ENCODE assay signal across 14 cellular contexts in the genomic region with DNA sequence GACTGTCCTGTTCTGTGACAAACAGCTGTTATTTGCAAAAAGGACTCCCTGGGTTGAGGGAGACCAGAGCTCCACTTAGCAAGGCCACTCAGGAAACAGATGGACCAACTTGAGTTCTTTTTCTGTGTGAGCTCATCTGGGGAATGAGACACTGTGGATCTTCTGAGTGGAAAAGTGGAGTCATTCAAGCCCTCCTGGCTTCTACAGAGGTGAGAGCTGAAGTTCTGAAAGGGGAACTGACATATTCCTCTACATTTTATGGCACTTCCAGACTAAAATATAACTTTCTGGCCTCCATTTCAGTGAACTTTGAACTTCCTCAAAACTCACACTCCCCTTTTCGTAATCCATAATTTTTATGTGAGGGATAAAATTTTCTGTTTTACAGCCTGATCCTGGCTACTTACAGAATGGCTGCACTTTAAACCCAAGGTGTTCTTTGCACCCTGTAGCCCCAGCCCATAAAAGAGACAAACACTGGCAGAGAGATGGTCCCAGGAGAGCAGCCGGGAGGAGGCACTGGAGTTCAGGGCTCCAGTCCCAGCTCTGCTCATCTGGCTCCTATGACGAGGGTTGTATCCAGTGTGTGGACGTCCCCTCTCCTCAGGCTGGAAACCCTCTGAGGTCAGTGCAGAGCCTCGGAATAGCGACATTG. TPM values are rescaled to one million over a fixed set of nuclear protein-coding genes. Genes with fewer than 3 reads are reported as not detected.
A peak's percentile ranks its signal among the peaks of the same experiment; 100 is the strongest.
DNase-seq lines count a peak whose midpoint lies in the region; ATAC-seq and TF ChIP-seq lines count a peak whose summit lies in the region.
"Had no signal": no experiment of that assay in that cellular context is flagged by ENCODE, and none has a peak within 500 bp of the region (broad histone marks: within the 10 kb centered on the region; RNA-seq: fewer than 3 reads in every experiment).

No MANE protein-coding gene starts in this region.

- H3K27ac ChIP-seq in SK-N-SH (ENCODE audit: low read depth in 2 of 2, low read length in 1 of 2) (no peak overlapping the region), cingulate gyrus (ENCODE audit: low read depth, low read length) (peak overlapping the region; percentile 51), tibial nerve (peak overlapping the region in 3 of 4 donors; percentile 5 to 68 (median 60))

- H3K4me1 ChIP-seq in SK-N-SH (ENCODE audit: control insufficient read depth in 1 of 2, insufficient read depth in 2 of 2, low read depth in 1 of 2, low read length in 1 of 2) = peaks cover 0 to 19% of the 10 kb centered on the region in 2 experiments; a peak in 2 of 4 replicates
- H3K4me1 ChIP-seq in tibial nerve = peaks cover 0 to 43% (median 21%) of the 10 kb centered on the region in 4 donors

- POLR2A ChIA-PET in SK-N-SH (lab: Yijun Ruan, JAX) = no interaction called here

- WGBS in SK-N-SH (ENCODE audit: low lambda C conversion rate) = 84% methylated on average over 6 of the region's 6 CpGs
- 69 to 77% methylated on average over 6 of the region's 6 CpGs for WGBS in tibial nerve, 2 donors

- H3K4me3 ChIP-seq in SK-N-SH (ENCODE audit: low read depth in 2 of 2, low read length in 1 of 2) = no peak overlapping the region
- no peak overlapping the region for H3K4me3 ChIP-seq in tibial nerve

- H3K9ac ChIP-seq in SK-N-SH = no peak overlapping the region

- no peaks in the 10 kb centered on the region for H3K36me3 Mint-ChIP-seq in mesothelial cell of epicardium
- peaks cover 6% of the 10 kb centered on the region for H3K36me3 Mint-ChIP-seq in effector memory CD8-positive, alpha-beta T cell (ENCODE audit: insufficient read depth)

- no peaks in the 10 kb centered on the region for H3K9me3 Mint-ChIP-seq in mesothelial cell of epicardium
- H3K9me3 Mint-ChIP-seq in effector memory CD8-positive, alpha-beta T cell = no peaks in the 10 kb centered on the region
- H3K9me3 Mint-ChIP-seq: stimulated activated naive CD8-positive, alpha-beta T cell treated with anti-CD3 and anti-CD28 coated beads, Interleukin-15, Interleukin-2, amounts not matched to agents 100 ng/mL and 50 ng/mL, for 24 hours had no signal

- TF ChIP-seq RAD21 in SK-N-SH (IDR thresholded peaks at IDR 0.05; ENCODE audit: low read length) = no peak

- peaks cover 18% of the 10 kb centered on the region for H3K4me1 Mint-ChIP-seq in mesothelial cell of epicardium
- no peaks in the 10 kb centered on the region for H3K4me1 Mint-ChIP-seq in effector memory CD8-positive, alpha-beta T cell (ENCODE audit: low read depth in 2 of 2)

- H3K27ac Mint-ChIP-seq in mesothelial cell of epicardium = peak overlapping the region; percentile 24
- H3K27ac Mint-ChIP-seq in effector memory CD8-positive, alpha-beta T cell = no peak overlapping the region
- H3K27ac Mint-ChIP-seq: stimulated activated naive CD8-positive, alpha-beta T cell treated with anti-CD3 and anti-CD28 coated beads, Interleukin-15, Interleukin-2, amounts not matched to agents 100 ng/mL and 50 ng/mL, for 24 hours had no signal

- H3K9me3 ChIP-seq in SK-N-SH = no peaks in the 10 kb centered on the region
- no peaks in the 10 kb centered on the region for H3K9me3 ChIP-seq in tibial nerve

- no peak for TF ChIP-seq CTCF in SK-N-SH (IDR thresholded peaks at IDR 0.05)
- TF ChIP-seq CTCF in mesothelial cell of epicardium (IDR thresholded peaks at IDR 0.05; ENCODE audit: unreplicated experiment) = no peak
- no peak for TF ChIP-seq CTCF in tibial nerve (IDR thresholded peaks at IDR 0.05)

- no peak overlapping the region for H3K4me2 ChIP-seq in SK-N-SH

- DNase-seq in SK-N-SH (no peak), mesothelial cell of epicardium (ENCODE audit: low spot score in 2 of 2, unreplicated experiment in 2 of 2) (no peak), tibial nerve (ENCODE audit: low spot score in 2 of 2) (no peak)
- DNase-seq in effector memory CD8-positive, alpha-beta T cell = no peak
- DNase-seq: amniotic stem cell; stimulated activated CD4-positive, alpha-beta T cell treated with anti-CD3 and anti-CD28 coated beads, Interleukin-1b, Interleukin-23, amount 100 ng/mL, for 48 hours had no signal

- CTCF ChIA-PET in SK-N-SH (lab: Yijun Ruan, JAX) = interaction anchor here (1.1 to 3.6 kb wide), 5 partner anchors 18 to 104 kb away, joined by 3 to 19 read pairs (median 5); no protein-coding TSS in a partner anchor

- H2AFZ ChIP-seq in SK-N-SH (ENCODE audit: low read depth) = peak overlapping the region; percentile 52

- H3K36me3 ChIP-seq in SK-N-SH (replicated peaks in 1 of 2; ENCODE audit: control insufficient read depth in 1 of 2, insufficient read depth in 2 of 2, low read length in 1 of 2) = no peaks in the 10 kb centered on the region
- no peaks in the 10 kb centered on the region for H3K36me3 ChIP-seq in tibial nerve

- no peak overlapping the region for H3K4me3 Mint-ChIP-seq in mesothelial cell of epicardium
- no peak overlapping the region for H3K4me3 Mint-ChIP-seq in effector memory CD8-positive, alpha-beta T cell
- H3K4me3 Mint-ChIP-seq: stimulated activated naive CD8-positive, alpha-beta T cell treated with anti-CD3 and anti-CD28 coated beads, Interleukin-15, Interleukin-2, amounts not matched to agents 100 ng/mL and 50 ng/mL, for 24 hours had no signal

- H3K27me3 ChIP-seq in SK-N-SH (ENCODE audit: insufficient read depth) = no peaks in the 10 kb centered on the region
- no peaks in the 10 kb centered on the region for H3K27me3 ChIP-seq in tibial nerve

- no peak for ATAC-seq in SK-N-SH treated with all-trans-retinoic acid at 6 μM for 48 hours
- no peak for ATAC-seq in HG03521 (IDR thresholded peaks at IDR 0.05; ENCODE audit: unreplicated experiment)
- no peak for ATAC-seq in effector memory CD8-positive, alpha-beta T cell (replicated peaks)
- ATAC-seq in HG02973 (IDR thresholded peaks at IDR 0.05; ENCODE audit: unreplicated experiment) = no peak
- ATAC-seq: Panc1 had no signal

- TF ChIP-seq POLR2A in tibial nerve (IDR thresholded peaks at IDR 0.05) = no peak

- H3K79me2 ChIP-seq in SK-N-SH (ENCODE audit: insufficient read depth) = no peaks in the 10 kb centered on the region

- H3K9me2 ChIP-seq in SK-N-SH = no peaks in the 10 kb centered on the region

- no peaks in the 10 kb centered on the region for H4K20me1 ChIP-seq in SK-N-SH (ENCODE audit: insufficient read depth)

- no peaks in the 10 kb centered on the region for H3K27me3 Mint-ChIP-seq in mesothelial cell of epicardium (ENCODE audit: low read depth)
- H3K27me3 Mint-ChIP-seq in effector memory CD8-positive, alpha-beta T cell = peaks cover 15 to 20% of the 10 kb centered on the region in 2 donors
- H3K27me3 Mint-ChIP-seq: stimulated activated naive CD8-positive, alpha-beta T cell treated with anti-CD3 and anti-CD28 coated beads, Interleukin-15, Interleukin-2, amounts not matched to agents 100 ng/mL and 50 ng/mL, for 24 hours had no signal

- TF ChIP-seq EP300 in SK-N-SH (IDR thresholded peaks at IDR 0.05; ENCODE audit: borderline replicate concordance in 1 of 2, low read depth in 1 of 2, low read length in 1 of 2) = no peak
- no peak for TF ChIP-seq EP300 in tibial nerve (IDR thresholded peaks at IDR 0.05)

- H3F3A ChIP-seq in SK-N-SH (replicated peaks; ENCODE audit: insufficient read depth) = peaks cover 40% of the 10 kb centered on the region

TF ChIP-seq in SK-N-SH treated with all-trans-retinoic acid at 6 μM for 48 hours, 23 proteins besides CTCF, POLR2A, EP300 and RAD21 (continues in another document):
- TF ChIP-seq, protein P1, sequence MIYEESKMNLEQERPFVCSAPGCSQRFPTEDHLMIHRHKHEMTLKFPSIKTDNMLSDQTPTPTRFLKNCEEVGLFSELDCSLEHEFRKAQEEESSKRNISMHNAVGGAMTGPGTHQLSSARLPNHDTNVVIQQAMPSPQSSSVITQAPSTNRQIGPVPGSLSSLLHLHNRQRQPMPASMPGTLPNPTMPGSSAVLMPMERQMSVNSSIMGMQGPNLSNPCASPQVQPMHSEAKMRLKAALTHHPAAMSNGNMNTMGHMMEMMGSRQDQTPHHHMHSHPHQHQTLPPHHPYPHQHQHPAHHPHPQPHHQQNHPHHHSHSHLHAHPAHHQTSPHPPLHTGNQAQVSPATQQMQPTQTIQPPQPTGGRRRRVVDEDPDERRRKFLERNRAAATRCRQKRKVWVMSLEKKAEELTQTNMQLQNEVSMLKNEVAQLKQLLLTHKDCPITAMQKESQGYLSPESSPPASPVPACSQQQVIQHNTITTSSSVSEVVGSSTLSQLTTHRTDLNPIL (CRISPR knock-in tag; IDR thresholded peaks at IDR 0.05; ENCODE audit: low read depth) = no peak
- TF ChIP-seq PPARA (CRISPR knock-in tag; IDR thresholded peaks at IDR 0.05; ENCODE audit: borderline replicate concordance) = no peak
- no peak for TF ChIP-seq ZFP30 (CRISPR knock-in tag; IDR thresholded peaks at IDR 0.05)
- TF ChIP-seq SNAI2 (CRISPR knock-in tag; IDR thresholded peaks at IDR 0.05) = no peak
- no peak for TF ChIP-seq ARNTL (CRISPR knock-in tag; IDR thresholded peaks at IDR 0.05; ENCODE audit: borderline replicate concordance, low read depth)
- no peak for TF ChIP-seq TCF4 (CRISPR knock-in tag; IDR thresholded peaks at IDR 0.05; ENCODE audit: borderline replicate concordance)
- TF ChIP-seq TOX (CRISPR knock-in tag; IDR thresholded peaks at IDR 0.05; ENCODE audit: borderline replicate concordance) = no peak
- TF ChIP-seq ZC3H10 (CRISPR knock-in tag; IDR thresholded peaks at IDR 0.05) = no peak

RNA-seq across cellular contexts. Expression of a gene that starts 10.8 kb away (rescaled TPM):
- polyA plus RNA-seq in SK-N-SH (2012; rRNA removed) = 0.11 and 0.13 TPM in 2 replicates
- 0.04 and 0.07 TPM in 2 replicates for polyA plus RNA-seq in SK-N-SH (2012; cell fraction: cytosol; rRNA removed)
- 0.23 and 0.24 TPM in 2 replicates for polyA plus RNA-seq in SK-N-SH (2012; cell fraction: nucleus; rRNA removed)
- total RNA-seq in mesothelial cell of epicardium = 0.14 to 0.47 TPM (median 0.27 TPM) in 3 replicates
- total RNA-seq in tibial nerve = 10 to 100 TPM in 1 of 4 donors, 1 to 10 TPM in 3; 5.1 to 12.2 (median 7.7) TPM

RNA-seq across cellular contexts. Expression of a gene that starts 14.1 kb away (rescaled TPM):
- 2.0 and 3.0 TPM in 2 replicates for polyA plus RNA-seq in SK-N-SH (2012; rRNA removed)
- polyA plus RNA-seq in SK-N-SH (2012; cell fraction: cytosol; rRNA removed) = 1.9 and 2.0 TPM in 2 replicates
- polyA plus RNA-seq in SK-N-SH (2012; cell fraction: nucleus; rRNA removed) = 1.5 and 2.7 TPM in 2 replicates
- total RNA-seq in mesothelial cell of epicardium = 0.72 to 1.2 TPM (median 1.0 TPM) in 3 replicates
- total RNA-seq in tibial nerve = 10 to 100 TPM in 3 of 4 donors, 1 to 10 TPM in 1; 7.2 to 15.5 (median 12.0) TPM
- polyA plus RNA-seq: neural cell had no signal

RNA-seq across cellular contexts. Expression of a gene that starts 37.8 kb away (rescaled TPM):
- 0.16 TPM in 1 of 2 replicates, not detected in the other for polyA plus RNA-seq in SK-N-SH (2012; rRNA removed)
- 0.04 and 0.09 TPM in 2 replicates for polyA plus RNA-seq in SK-N-SH (2012; cell fraction: cytosol; rRNA removed)
- polyA plus RNA-seq in SK-N-SH (2012; cell fraction: nucleus; rRNA removed) = 0.12 and 0.30 TPM in 2 replicates
- not detected in 3 replicates for total RNA-seq in mesothelial cell of epicardium
- not detected for total RNA-seq in tibial nerve
- total RNA-seq: endothelial cell of umbilical vein had no signal
- polyA plus RNA-seq: endothelial cell of umbilical vein, neural cell had no signal

RNA-seq across cellular contexts. Expression of a gene that starts 49.9 kb away (rescaled TPM):
- not detected in 2 replicates for polyA plus RNA-seq in SK-N-SH (2012; rRNA removed)
- not detected in 2 replicates for polyA plus RNA-seq in SK-N-SH (2012; cell fraction: cytosol; rRNA removed)
- not detected in 2 replicates for polyA plus RNA-seq in SK-N-SH (2012; cell fraction: nucleus; rRNA removed)
- not detected in 3 replicates for total RNA-seq in mesothelial cell of epicardium
- total RNA-seq in tibial nerve = not detected
- total RNA-seq: endothelial cell of umbilical vein had no signal
- polyA plus RNA-seq: endothelial cell of umbilical vein, neural cell had no signal

Comparison
In these comparisons a context has a peak if more than half of its experiments do, and no peak if none do; other contexts are left out.
1. H3K27ac ChIP-seq: peak in cingulate gyrus (single experiment) and tibial nerve (3 of 4); none in SK-N-SH (0 of 2).